8 cellular contexts compared by ENCODE assay signal in genomic region chr15:82540055-82540983, GRCh38. TPM values are rescaled to one million over a fixed set of nuclear protein-coding genes. Genes with fewer than 3 reads are reported as not detected.
DNase-seq lines count a peak whose midpoint lies in the region; ATAC-seq and TF ChIP-seq lines count a peak whose summit lies in the region.

Gene RPS17, minus strand, starts transcription at chr15:82540457. Its CDS starts 29 bp downstream, at chr15:82540428.

- intact Hi-C loops in gastrocnemius medialis (cut with DNase I; ENCODE audit: low total_unique reads), result no loop called here

- H3K36me3 ChIP-seq in gastrocnemius medialis, result peaks cover 0 to 37% of the 10 kb centered on the region in 2 donors

- peak; percentile 85 to 91 for TF ChIP-seq POLR2A in gastrocnemius medialis (IDR thresholded peaks at IDR 0.05)

- ATAC-seq in HG02840 (IDR thresholded peaks at IDR 0.05; ENCODE audit: low FRiP score, unreplicated experiment) (peak; percentile 94), gastrocnemius medialis (peak; percentile 91 to 95)

- peak; percentile 100 for DNase-seq in GM13976 (ENCODE audit: low spot score)
- DNase-seq in RPMI8226, result peak; percentile 93
- peak; percentile 90 for DNase-seq in amniotic epithelial cell (ENCODE audit: low read depth)
- DNase-seq in hepatic stellate cell (ENCODE audit: low spot score), result peak; percentile 99
- peak; percentile 89 to 94 for DNase-seq in gastrocnemius medialis
- DNase-seq in HUDEP-2 (lab: John Stamatoyannopoulos, UW; ENCODE audit: unreplicated experiment in 76 of 76), result no peak
- no peak for DNase-seq in SKM-1 (lab: John Stamatoyannopoulos, UW; ENCODE audit: unreplicated experiment)

- H3K4me3 ChIP-seq in gastrocnemius medialis, result peak within 1 kb of the TSS; percentile 82 to 88 (median 85)

- TF ChIP-seq CTCF in GM13976 (IDR thresholded peaks at IDR 0.05; ENCODE audit: borderline replicate concordance, control extremely low read depth, extremely low read depth, insufficient read depth, missing control alignments) (peak; percentile 97), gastrocnemius medialis (IDR thresholded peaks at IDR 0.05 in 4 of 5, conservative IDR thresholded peaks at IDR 0.05 in 1 of 5) (peak; percentile 99 to 100 (median 99))

- peak within 1 kb of the TSS; percentile 80 to 91 (median 83) for H3K27ac ChIP-seq in gastrocnemius medialis

- H3K4me1 ChIP-seq in gastrocnemius medialis, result peaks cover 8 to 11% of the 10 kb centered on the region in 2 donors

- H3K9me3 ChIP-seq in gastrocnemius medialis, result no peaks in the 10 kb centered on the region

- H3K27me3 ChIP-seq in gastrocnemius medialis, result no peaks in the 10 kb centered on the region

- in situ Hi-C loops in GM13976 (cut with MboI; ENCODE audit: low sequenced_read_pairs, unreplicated experiment) (no loop called here), gastrocnemius medialis (cut with MboI; ENCODE audit: low sequenced_read_pairs in 4 of 4) (loop anchor here in 3 of 4 donors (25.0 kb wide), 4 partner anchors 197 to 572 kb away; partner anchors contain the start of genes FSD2 (in 2 of the 3), WHAMM (in 2 of the 3), C15orf40 (in 1 of the 3) and TM6SF1 (in 1 of the 3))

RNA-seq across cellular contexts. Expression of gene RPS17, which starts in this region (rescaled TPM):
- total RNA-seq in gastrocnemius medialis, result 1,000 to 10,000 TPM; 1,547 to 2,112 (median 1,667) TPM

Comparison
In these comparisons a context has a peak if more than half of its experiments do, and no peak if none do; other contexts are left out.
1. DNase-seq: peak in GM13976 (single experiment), RPMI8226 (single experiment), amniotic epithelial cell (single experiment), hepatic stellate cell (single experiment) and gastrocnemius medialis (2 of 2); none in HUDEP-2 (0 of 76) and SKM-1 (single experiment).